In the genomic region with DNA sequence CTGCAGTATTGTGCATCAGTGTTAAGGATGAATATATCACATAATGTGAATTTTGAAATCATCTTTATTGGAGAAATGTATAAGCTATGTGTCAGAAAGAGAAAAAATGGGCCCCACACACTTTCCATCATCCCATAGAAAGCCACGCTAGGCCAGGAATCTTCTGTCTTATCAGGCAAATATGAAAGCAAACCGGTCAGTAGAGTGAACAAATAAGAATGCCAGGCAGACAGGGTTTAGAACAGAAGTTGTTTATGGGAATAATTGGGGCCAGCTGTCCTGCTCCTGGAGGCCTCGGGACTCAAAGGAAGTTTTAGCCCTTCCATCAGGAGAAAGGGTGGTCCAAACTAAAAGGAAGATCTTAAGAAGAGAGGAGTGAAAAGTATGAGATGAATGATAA, we compare ENCODE assay signal across 18 cellular contexts. TPM values are rescaled to one million over a fixed set of nuclear protein-coding genes. Genes with fewer than 3 reads are reported as not detected.
A peak's percentile ranks its signal among the peaks of the same experiment; 100 is the strongest.
DNase-seq lines count a peak whose midpoint lies in the region; ATAC-seq and TF ChIP-seq lines count a peak whose summit lies in the region.
"Had no signal": no experiment of that assay in that cellular context is flagged by ENCODE, and none has a peak within 500 bp of the region (broad histone marks: within the 10 kb centered on the region; RNA-seq: fewer than 3 reads in every experiment).

No MANE protein-coding gene starts in this region.

- H2BK15ac ChIP-seq in IMR-90 (ENCODE audit: low read depth, low read length), result no peak overlapping the region

- H3K27me3 ChIP-seq in IMR-90 (ENCODE audit: control insufficient read depth, insufficient read depth, low read length), result no peaks in the 10 kb centered on the region
- H3K27me3 ChIP-seq in endocrine pancreas (ENCODE audit: control insufficient read depth, insufficient read depth, low read length), result no peaks in the 10 kb centered on the region
- H3K27me3 ChIP-seq in ovary, result no peaks in the 10 kb centered on the region
- H3K27me3 ChIP-seq: BLaER1 treated with 17β-estradiol and CSF1 and Interleukin-3, amounts not matched to agents 10 nM and 100 nM had no signal

- no peak overlapping the region for H2AK5ac ChIP-seq in IMR-90 (ENCODE audit: low read depth, low read length)

- no peak overlapping the region for H3K14ac ChIP-seq in IMR-90 (replicated peaks; ENCODE audit: low read depth, low read length)

- intact Hi-C loops in IMR-90 (cut with micrococcal nuclease) (no loop called here), ovary (cut with DNase I) (no loop called here)

- no peak overlapping the region for H3K56ac ChIP-seq in IMR-90 (ENCODE audit: extremely low read depth, insufficient read depth, low read length)

- no peak for TF ChIP-seq CTCF in IMR-90 (conservative IDR thresholded peaks at IDR 0.05; ENCODE audit: low read depth, low read length)
- no peak for TF ChIP-seq CTCF in ovary (IDR thresholded peaks at IDR 0.05)

- H3K9me3 ChIP-seq in IMR-90 (ENCODE audit: control insufficient read depth, insufficient read depth, low read length), result no peaks in the 10 kb centered on the region
- no peaks in the 10 kb centered on the region for H3K9me3 ChIP-seq in endocrine pancreas (ENCODE audit: control insufficient read depth, low read length)
- no peaks in the 10 kb centered on the region for H3K9me3 ChIP-seq in ovary
- H3K9me3 ChIP-seq: BLaER1 treated with 17β-estradiol and CSF1 and Interleukin-3, amounts not matched to agents 10 nM and 100 nM had no signal

- H2BK120ac ChIP-seq in IMR-90 (ENCODE audit: low read depth, low read length), result no peak overlapping the region

- H3K4me2 ChIP-seq in IMR-90 (ENCODE audit: low read depth, low read length), result peak overlapping the region; percentile 53; the same call in 1 of the 2 replicates
- H3K4me2 ChIP-seq: BLaER1 treated with 17β-estradiol and CSF1 and Interleukin-3, amounts not matched to agents 10 nM and 100 nM had no signal

- H4K8ac ChIP-seq in IMR-90 (ENCODE audit: low read depth in 2 of 2, low read length in 2 of 2), result no peak overlapping the region

- no peaks in the 10 kb centered on the region for H3K9me1 ChIP-seq in IMR-90 (ENCODE audit: insufficient read depth, low read length)

- POLR2A ChIA-PET in IMR-90 (lab: Charles Lee; ENCODE audit: unreplicated experiment), result interaction anchor here (0.6 kb wide), 1 partner anchor 115 kb away, joined by 4 read pairs; no protein-coding TSS in a partner anchor

- no peak overlapping the region for H2AFZ ChIP-seq in IMR-90 (replicated peaks; ENCODE audit: low read length, poor library complexity)

- TF ChIP-seq POLR2A in IMR-90 (IDR thresholded peaks at IDR 0.05; ENCODE audit: low read depth, low read length) (no peak), ovary (IDR thresholded peaks at IDR 0.05) (no peak)

- CTCF ChIA-PET in IMR-90 (lab: Yijun Ruan, JAX), result no interaction called here

- peak; percentile 18 for DNase-seq in AG20443 (ENCODE audit: low spot score)
- DNase-seq in IMR-90, result peak; percentile 35
- DNase-seq in iris pigment epithelial cell (ENCODE audit: low read depth), result peak; percentile 23
- no peak for DNase-seq in HuH-7 (ENCODE audit: low spot score)
- no peak for DNase-seq in stimulated activated CD4-positive, alpha-beta T cell treated with anti-CD3 and anti-CD28 coated beads, Interleukin-2, amount 100 ng/mL, for 24 hours
- no peak for DNase-seq in COLO829 (ENCODE audit: low spot score)
- DNase-seq in ovary, result no peak
- DNase-seq: DMS153, GOT3, KBM-7, NCI-H1092 treated with DMSO at 0.1 percent for 48 hours, NCI-H1694 treated with DMSO at 0.1 percent for 48 hours, NCI-H446 treated with DMSO at 0.1 percent for 48 hours, NCI-H748 treated with DMSO at 0.1 percent for 48 hours, SHP77 treated with DMSO at 0.1 percent for 48 hours had no signal

- H2BK5ac ChIP-seq in IMR-90 (ENCODE audit: low read depth, low read length, poor library complexity, severe bottlenecking), result peak overlapping the region; percentile 15

- H4K20me1 ChIP-seq in IMR-90 (ENCODE audit: insufficient read depth, low read length), result no peaks in the 10 kb centered on the region
- H4K20me1 ChIP-seq: BLaER1 treated with 17β-estradiol and CSF1 and Interleukin-3, amounts not matched to agents 10 nM and 100 nM had no signal

- H3K4me3 ChIP-seq in IMR-90 (ENCODE audit: insufficient read depth, low read depth, low read length) (no peak overlapping the region), endocrine pancreas (ENCODE audit: control insufficient read depth, insufficient read depth, low read length) (peak overlapping the region; percentile 24), ovary (no peak overlapping the region)
- H3K4me3 ChIP-seq: BLaER1 treated with 17β-estradiol and CSF1 and Interleukin-3, amounts not matched to agents 10 nM and 100 nM had no signal

- H3K79me1 ChIP-seq in IMR-90 (ENCODE audit: low read depth in 1 of 2, low read length in 2 of 2), result peaks cover 2 to 5% of the 10 kb centered on the region in 2 experiments; a peak in 2 of 4 replicates

- no peak for TF ChIP-seq RAD21 in IMR-90 (IDR thresholded peaks at IDR 0.05; ENCODE audit: low read length)

- dilution Hi-C loops in IMR-90 (cut with HindIII; ENCODE audit: low sequenced_read_pairs, unreplicated experiment), result no loop called here

- WGBS in IMR-90 (ENCODE audit: extremely low coverage in 2 of 2, insufficient read length in 1 of 2), 2 experiments, result no CpG with 5 or more reads among the region's 3 CpGs
- 25 to 32% (median 29%) methylated on average over 3 of the region's 3 CpGs for WGBS in ovary, 3 donors

- no TSS peak for BruUV-seq in IMR-90 (replicated peaks; lab: Mats Ljungman, UMichigan)

- ATAC-seq in IMR-90 (ENCODE audit: low read depth), result peak; percentile 87
- ATAC-seq: Panc1 had no signal

- H3K9ac ChIP-seq in IMR-90 (ENCODE audit: low read depth, low read length) (no peak overlapping the region), endocrine pancreas (ENCODE audit: control insufficient read depth, insufficient read depth, low read length) (no peak overlapping the region)
- H3K9ac ChIP-seq: BLaER1 treated with 17β-estradiol and CSF1 and Interleukin-3, amounts not matched to agents 10 nM and 100 nM had no signal

- no peak overlapping the region for H3K27ac ChIP-seq in IMR-90 (ENCODE audit: insufficient read depth, low read length)
- no peak overlapping the region for H3K27ac ChIP-seq in ovary
- H3K27ac ChIP-seq: BLaER1 treated with 17β-estradiol and CSF1 and Interleukin-3, amounts not matched to agents 10 nM and 100 nM had no signal

- in situ Hi-C loops in IMR-90 (cut with MboI; ENCODE audit: low sequenced_read_pairs), result no loop called here

- H2AK9ac ChIP-seq in IMR-90 (replicated peaks; ENCODE audit: low read depth, low read length, poor library complexity), result no peak overlapping the region

- H3K36me3 ChIP-seq in IMR-90 (ENCODE audit: control insufficient read depth, insufficient read depth, low read length), result peaks cover 6% of the 10 kb centered on the region
- H3K36me3 ChIP-seq in endocrine pancreas (ENCODE audit: control insufficient read depth, insufficient read depth, low read length), result peaks cover 3% of the 10 kb centered on the region
- no peaks in the 10 kb centered on the region for H3K36me3 ChIP-seq in ovary

- H2BK20ac ChIP-seq in IMR-90 (ENCODE audit: low read depth, low read length), result no peak overlapping the region

- no peak for TF ChIP-seq EP300 in ovary (IDR thresholded peaks at IDR 0.05)

- no peak overlapping the region for H3K4ac ChIP-seq in IMR-90 (ENCODE audit: low read depth, low read length)

- no peak overlapping the region for H3K23ac ChIP-seq in IMR-90 (ENCODE audit: low read depth, low read length)

- no peak overlapping the region for H4K91ac ChIP-seq in IMR-90 (ENCODE audit: insufficient read depth, low read depth, low read length)

- no peak overlapping the region for H3K18ac ChIP-seq in IMR-90 (ENCODE audit: low read depth, low read length)

- peaks cover 2% of the 10 kb centered on the region; the same call in 1 of the 2 replicates for H3K4me1 ChIP-seq in IMR-90 (ENCODE audit: control insufficient read depth, insufficient read depth, low read length)
- no peaks in the 10 kb centered on the region for H3K4me1 ChIP-seq in endocrine pancreas (ENCODE audit: control insufficient read depth, insufficient read depth, low read length)
- no peaks in the 10 kb centered on the region for H3K4me1 ChIP-seq in ovary (ENCODE audit: insufficient read depth)
- H3K4me1 ChIP-seq: BLaER1 treated with 17β-estradiol and CSF1 and Interleukin-3, amounts not matched to agents 10 nM and 100 nM had no signal

- no peak overlapping the region for H4K5ac ChIP-seq in IMR-90 (ENCODE audit: low read depth, low read length)

TF ChIP-seq in IMR-90, 13 proteins besides CTCF, POLR2A, EP300 and RAD21:
- TF ChIP-seq MXI1 (IDR thresholded peaks at IDR 0.05; ENCODE audit: borderline replicate concordance, low read depth, low read length) (no peak), MAZ (IDR thresholded peaks at IDR 0.05; ENCODE audit: borderline replicate concordance, low read depth, low read length) (no peak), CHD1 (IDR thresholded peaks at IDR 0.05; ENCODE audit: low read depth, low read length) (no peak), CEBPB (IDR thresholded peaks at IDR 0.05; ENCODE audit: low read depth, low read length) (no peak), RCOR1 (IDR thresholded peaks at IDR 0.05; ENCODE audit: insufficient replicate concordance, low read length) (no peak), NFE2L2 (IDR thresholded peaks at IDR 0.05; ENCODE audit: low read depth, low read length) (no peak)
- TF ChIP-seq, protein P1, sequence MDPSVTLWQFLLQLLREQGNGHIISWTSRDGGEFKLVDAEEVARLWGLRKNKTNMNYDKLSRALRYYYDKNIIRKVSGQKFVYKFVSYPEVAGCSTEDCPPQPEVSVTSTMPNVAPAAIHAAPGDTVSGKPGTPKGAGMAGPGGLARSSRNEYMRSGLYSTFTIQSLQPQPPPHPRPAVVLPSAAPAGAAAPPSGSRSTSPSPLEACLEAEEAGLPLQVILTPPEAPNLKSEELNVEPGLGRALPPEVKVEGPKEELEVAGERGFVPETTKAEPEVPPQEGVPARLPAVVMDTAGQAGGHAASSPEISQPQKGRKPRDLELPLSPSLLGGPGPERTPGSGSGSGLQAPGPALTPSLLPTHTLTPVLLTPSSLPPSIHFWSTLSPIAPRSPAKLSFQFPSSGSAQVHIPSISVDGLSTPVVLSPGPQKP (IDR thresholded peaks at IDR 0.05; ENCODE audit: borderline replicate concordance, low read depth, low read length), result no peak

RNA-seq across cellular contexts. Expression of a gene that starts 39.5 kb away (rescaled TPM):
- total RNA-seq in IMR-90 (2012; rRNA removed) (21.0 and 28.6 TPM in 2 replicates), ovary (10 to 100 TPM; 36.8 to 66.0 (median 58.4) TPM)
- polyA plus RNA-seq in IMR-90 (2012; rRNA removed) (7.3 and 8.3 TPM in 2 replicates), ovary (10 to 100 TPM; 27.3 to 29.8 TPM)
- 0.76 and 1.2 TPM in 2 replicates for polyA plus RNA-seq in IMR-90 (2012; cell fraction: cytosol; rRNA removed)
- polyA plus RNA-seq in IMR-90 (2012; cell fraction: nucleus; rRNA removed; ENCODE audit: low replicate concordance), result 1.6 and 21.6 TPM in 2 replicates

Comparison
In these comparisons a context has a peak if more than half of its experiments do, and no peak if none do; other contexts are left out.
1. DNase-seq: peak in AG20443 (single experiment), IMR-90 (single experiment) and iris pigment epithelial cell (single experiment); none in HuH-7 (single experiment), stimulated activated CD4-positive, alpha-beta T cell treated with anti-CD3 and anti-CD28 coated beads, Interleukin-2, amount 100 ng/mL, for 24 hours (0 of 2), COLO829 (single experiment) and ovary (0 of 5).